ENCODE assay signal across 4 cellular contexts in the genomic region with DNA sequence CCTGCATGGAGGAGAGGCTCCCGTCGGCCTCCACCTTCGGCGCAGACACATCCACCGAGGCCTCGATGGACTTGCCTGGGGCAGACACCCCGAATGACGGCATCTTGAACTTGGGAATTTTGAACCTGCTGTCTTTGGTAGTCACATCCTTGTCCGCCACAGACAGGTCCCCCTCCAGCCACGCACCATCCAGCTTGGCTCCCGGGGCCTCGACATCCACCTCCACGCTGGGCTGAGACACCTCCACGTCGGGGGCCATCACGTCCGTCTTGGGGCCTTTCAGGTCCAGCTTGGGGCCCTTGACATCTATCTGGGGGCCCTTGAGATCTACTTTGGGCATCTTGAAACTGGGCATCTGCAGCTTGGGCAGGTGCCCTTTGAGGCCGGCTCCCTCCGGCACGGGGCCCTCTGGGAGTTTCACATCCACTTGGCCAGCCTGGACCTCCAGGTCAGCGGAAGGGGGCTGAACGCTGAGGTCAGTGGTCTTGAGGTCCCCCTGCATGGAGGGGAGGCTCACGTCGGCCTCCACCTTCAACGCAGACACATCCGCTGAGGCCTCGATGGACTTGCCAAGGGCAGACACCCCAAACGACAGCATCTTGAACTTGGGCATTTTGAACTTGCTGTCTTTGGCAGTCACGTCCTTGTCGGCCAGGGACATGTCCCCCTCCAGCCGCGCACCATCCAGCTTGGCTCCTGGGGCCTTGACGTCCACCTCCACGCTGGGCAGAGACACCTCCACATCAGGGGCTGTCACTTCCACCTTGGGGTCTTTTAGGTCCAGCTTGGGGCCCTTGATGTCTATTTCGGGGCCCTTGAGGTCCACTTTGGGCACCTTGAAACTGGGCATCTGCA. TPM values are rescaled to one million over a fixed set of nuclear protein-coding genes. Genes with fewer than 3 reads are reported as not detected.
"Had no signal": no experiment of that assay in that cellular context is flagged by ENCODE, and none has a peak within 500 bp of the region (broad histone marks: within the 10 kb centered on the region; RNA-seq: fewer than 3 reads in every experiment).

No MANE protein-coding gene starts in this region.

RNA-seq across cellular contexts. Expression of gene PLD4, which starts 23.4 kb away (rescaled TPM):
- total RNA-seq: vagina had no signal
- polyA plus RNA-seq: neural cell, psoas muscle had no signal

RNA-seq across cellular contexts. Expression of gene AHNAK2, which starts 30.1 kb away (rescaled TPM):
- polyA plus RNA-seq: naive thymus-derived CD4-positive, alpha-beta T cell had no signal
